Comparison of ENCODE assay signal across 13 cellular contexts in genomic region chr22:19874307-19875060, GRCh38. TPM values are rescaled to one million over a fixed set of nuclear protein-coding genes. Genes with fewer than 3 reads are reported as not detected.
DNase-seq lines count a peak whose midpoint lies in the region; ATAC-seq, FAIRE-seq and TF ChIP-seq lines count a peak whose summit lies in the region.
"Had no signal": no experiment of that assay in that cellular context is flagged by ENCODE, and none has a peak within 500 bp of the region (broad histone marks: within the 10 kb centered on the region; RNA-seq: fewer than 3 reads in every experiment).

No MANE protein-coding gene starts in this region.

- no peaks in the 10 kb centered on the region for H3K79me2 ChIP-seq in Karpas-422 (ENCODE audit: low read length)

- no peaks in the 10 kb centered on the region for H4K20me1 ChIP-seq in Karpas-422 (ENCODE audit: insufficient read depth, low read depth, low read length)

- H3K36me3 Mint-ChIP-seq in activated CD8-positive, alpha-beta memory T cell treated with anti-CD3 and anti-CD28 coated beads, Interleukin-2, amount 10 ng/mL, durations not matched to agents 7 days and 5 days, result no peaks in the 10 kb centered on the region

- peak; percentile 10 for ATAC-seq in activated CD8-positive, alpha-beta memory T cell treated with anti-CD3 and anti-CD28 coated beads, Interleukin-2, amount 10 ng/mL, durations not matched to agents 7 days and 5 days
- ATAC-seq in heart right ventricle, result peak in 7 of 8 donors; percentile 11 to 63 (median 47)

- peak overlapping the region in 2 of 10 donors; percentile 7 to 34 for H3K27ac ChIP-seq in heart right ventricle
- H3K27ac ChIP-seq in thymus (ENCODE audit: low read depth), result peak overlapping the region; percentile 74
- no peak overlapping the region for H3K27ac ChIP-seq in Karpas-422 (ENCODE audit: low read length)
- H3K27ac ChIP-seq: neutrophil, SJSA1 had no signal

- CTCF ChIA-PET in activated CD8-positive, alpha-beta memory T cell treated with anti-CD3 and anti-CD28 coated beads, Interleukin-2, amount 10 ng/mL, durations not matched to agents 7 days and 5 days (lab: Charles Lee), result no interaction called here

- no peak overlapping the region for H3K27ac Mint-ChIP-seq in activated CD8-positive, alpha-beta memory T cell treated with anti-CD3 and anti-CD28 coated beads, Interleukin-2, amount 10 ng/mL, durations not matched to agents 7 days and 5 days

- no peak overlapping the region for H3K4me3 Mint-ChIP-seq in activated CD8-positive, alpha-beta memory T cell treated with anti-CD3 and anti-CD28 coated beads, Interleukin-2, amount 10 ng/mL, durations not matched to agents 7 days and 5 days

- TF ChIP-seq CTCF in heart right ventricle (IDR thresholded peaks at IDR 0.05), result no peak

- peaks cover 2 to 15% (median 10%) of the 10 kb centered on the region in 9 donors for H3K4me1 ChIP-seq in heart right ventricle
- peaks cover 28% of the 10 kb centered on the region for H3K4me1 ChIP-seq in thymus (ENCODE audit: control insufficient read depth, insufficient read depth, low read length)
- H3K4me1 ChIP-seq in Karpas-422 (ENCODE audit: low read length), result no peaks in the 10 kb centered on the region

- TF ChIP-seq POLR2A in H54 (IDR thresholded peaks at IDR 0.05; ENCODE audit: low read depth, low read length), result no peak

- no peaks in the 10 kb centered on the region for H3K27me3 Mint-ChIP-seq in activated CD8-positive, alpha-beta memory T cell treated with anti-CD3 and anti-CD28 coated beads, Interleukin-2, amount 10 ng/mL, durations not matched to agents 7 days and 5 days

- no peak overlapping the region for H3K9ac ChIP-seq in Karpas-422 (ENCODE audit: low read length)

- H3K9me3 Mint-ChIP-seq in activated CD8-positive, alpha-beta memory T cell treated with anti-CD3 and anti-CD28 coated beads, Interleukin-2, amount 10 ng/mL, durations not matched to agents 7 days and 5 days (ENCODE audit: low read depth), result no peaks in the 10 kb centered on the region

- WGBS in heart right ventricle, 2 donors, result 38 to 53% methylated on average over 27 of the region's 27 CpGs
- WGBS in thymus, result 60% methylated on average over 27 of the region's 27 CpGs

- H3K4me2 ChIP-seq in Karpas-422 (ENCODE audit: low read depth, low read length, poor library complexity, severe bottlenecking), result no peak overlapping the region

- H3K9me2 ChIP-seq in Karpas-422 (replicated peaks; ENCODE audit: insufficient read depth, low read length), result no peaks in the 10 kb centered on the region

- H2AFZ ChIP-seq in Karpas-422 (ENCODE audit: low read length), result no peak overlapping the region

- H3K4me3 ChIP-seq in heart right ventricle, result no peak overlapping the region
- no peak overlapping the region for H3K4me3 ChIP-seq in thymus (ENCODE audit: low read length)
- no peak overlapping the region for H3K4me3 ChIP-seq in Karpas-422 (ENCODE audit: low read length)
- H3K4me3 ChIP-seq: SJSA1 had no signal

- H3K36me3 ChIP-seq in heart right ventricle (peaks cover 0 to 15% (median 0%) of the 10 kb centered on the region in 9 donors), thymus (ENCODE audit: control insufficient read depth, insufficient read depth) (no peaks in the 10 kb centered on the region), Karpas-422 (ENCODE audit: insufficient read depth, low read length) (no peaks in the 10 kb centered on the region)

- H3K27me3 ChIP-seq in heart right ventricle, result no peaks in the 10 kb centered on the region
- no peaks in the 10 kb centered on the region for H3K27me3 ChIP-seq in thymus (ENCODE audit: control insufficient read depth, insufficient read depth)
- no peaks in the 10 kb centered on the region for H3K27me3 ChIP-seq in Karpas-422 (ENCODE audit: low read length)
- H3K27me3 ChIP-seq: neutrophil, SJSA1 had no signal

- DNase-seq in activated T-cell treated with anti-CD3 and anti-CD28 coated beads, Interleukin-2, amount 50 U/mL, for 1 hour, result peak; percentile 52
- no peak for DNase-seq in activated T-cell treated with anti-CD3 and anti-CD28 coated beads for 4 hours
- no peak for DNase-seq in activated CD8-positive, alpha-beta memory T cell treated with anti-CD3 and anti-CD28 coated beads, Interleukin-2, amount 10 ng/mL, durations not matched to agents 7 days and 5 days
- DNase-seq in heart right ventricle, result peak in 1 of 2 donors; percentile 30
- no peak for DNase-seq in H54 (ENCODE audit: insufficient read length, low spot score)
- no peak for DNase-seq in NCI-H1092 treated with DMSO at 0.1 percent for 48 hours (lab: John Stamatoyannopoulos, UW)
- DNase-seq in Karpas-422, result no peak
- DNase-seq: Calu3, trophoblast cell had no signal

- intact Hi-C loops in heart right ventricle (cut with DNase I), result loop anchor here in 1 of 10 donors (5.0 kb wide), 1 partner anchor 42 kb away; no protein-coding TSS in a partner anchor

- H3K9me3 ChIP-seq in heart right ventricle (no peaks in the 10 kb centered on the region), thymus (ENCODE audit: control insufficient read depth) (no peaks in the 10 kb centered on the region), Karpas-422 (ENCODE audit: low read length) (no peaks in the 10 kb centered on the region)
- H3K9me3 ChIP-seq: neutrophil, SJSA1 had no signal

- no peak for FAIRE-seq in H54 (lab: Jason Lieb, UNC)
- FAIRE-seq: colon had no signal

- peaks cover 3% of the 10 kb centered on the region for H3K4me1 Mint-ChIP-seq in activated CD8-positive, alpha-beta memory T cell treated with anti-CD3 and anti-CD28 coated beads, Interleukin-2, amount 10 ng/mL, durations not matched to agents 7 days and 5 days

RNA-seq across cellular contexts. Expression of gene GNB1L, which starts 19.8 kb away (rescaled TPM):
- total RNA-seq in activated CD8-positive, alpha-beta memory T cell treated with anti-CD3 and anti-CD28 coated beads, Interleukin-2, amount 10 ng/mL, durations not matched to agents 7 days and 5 days, result 10 to 100 TPM; 13.7 to 14.7 TPM
- total RNA-seq in heart right ventricle, result 1 to 10 TPM in 8 of 10 donors, under 1 TPM in 2; 0.76 to 3.6 (median 1.8) TPM
- polyA plus RNA-seq in heart right ventricle (1 to 10 TPM; 2.0 to 9.3 TPM), thymus (11.2 TPM)
- total RNA-seq in Karpas-422 (2014; rRNA removed; shearing (Covaris generic); ENCODE audit: low replicate concordance), result 4.4 and 8.5 TPM in 2 replicates

RNA-seq across cellular contexts. Expression of gene RTL10, which starts 19.8 kb away (rescaled TPM):
- 10 to 100 TPM; 12.8 to 15.9 TPM for total RNA-seq in activated CD8-positive, alpha-beta memory T cell treated with anti-CD3 and anti-CD28 coated beads, Interleukin-2, amount 10 ng/mL, durations not matched to agents 7 days and 5 days
- total RNA-seq in heart right ventricle, result 10 to 100 TPM in 2 of 10 donors, 1 to 10 TPM in 8; 5.3 to 12.0 (median 7.2) TPM
- polyA plus RNA-seq in heart right ventricle (1 to 10 TPM; 4.0 to 6.5 TPM), thymus (20.8 TPM)
- 6.5 and 12.2 TPM in 2 replicates for total RNA-seq in Karpas-422 (2014; rRNA removed; shearing (Covaris generic); ENCODE audit: low replicate concordance)
